Comparison of ENCODE assay signal across 1 cellular context in genomic region chr19:49639401-49640112, GRCh38.
TF ChIP-seq lines count a peak whose summit lies in the region.

No MANE protein-coding gene starts in this region.

TF ChIP-seq in HEK293, 187 proteins besides CTCF, POLR2A, EP300 and RAD21 (continued from another document):
- TF ChIP-seq, protein P1, sequence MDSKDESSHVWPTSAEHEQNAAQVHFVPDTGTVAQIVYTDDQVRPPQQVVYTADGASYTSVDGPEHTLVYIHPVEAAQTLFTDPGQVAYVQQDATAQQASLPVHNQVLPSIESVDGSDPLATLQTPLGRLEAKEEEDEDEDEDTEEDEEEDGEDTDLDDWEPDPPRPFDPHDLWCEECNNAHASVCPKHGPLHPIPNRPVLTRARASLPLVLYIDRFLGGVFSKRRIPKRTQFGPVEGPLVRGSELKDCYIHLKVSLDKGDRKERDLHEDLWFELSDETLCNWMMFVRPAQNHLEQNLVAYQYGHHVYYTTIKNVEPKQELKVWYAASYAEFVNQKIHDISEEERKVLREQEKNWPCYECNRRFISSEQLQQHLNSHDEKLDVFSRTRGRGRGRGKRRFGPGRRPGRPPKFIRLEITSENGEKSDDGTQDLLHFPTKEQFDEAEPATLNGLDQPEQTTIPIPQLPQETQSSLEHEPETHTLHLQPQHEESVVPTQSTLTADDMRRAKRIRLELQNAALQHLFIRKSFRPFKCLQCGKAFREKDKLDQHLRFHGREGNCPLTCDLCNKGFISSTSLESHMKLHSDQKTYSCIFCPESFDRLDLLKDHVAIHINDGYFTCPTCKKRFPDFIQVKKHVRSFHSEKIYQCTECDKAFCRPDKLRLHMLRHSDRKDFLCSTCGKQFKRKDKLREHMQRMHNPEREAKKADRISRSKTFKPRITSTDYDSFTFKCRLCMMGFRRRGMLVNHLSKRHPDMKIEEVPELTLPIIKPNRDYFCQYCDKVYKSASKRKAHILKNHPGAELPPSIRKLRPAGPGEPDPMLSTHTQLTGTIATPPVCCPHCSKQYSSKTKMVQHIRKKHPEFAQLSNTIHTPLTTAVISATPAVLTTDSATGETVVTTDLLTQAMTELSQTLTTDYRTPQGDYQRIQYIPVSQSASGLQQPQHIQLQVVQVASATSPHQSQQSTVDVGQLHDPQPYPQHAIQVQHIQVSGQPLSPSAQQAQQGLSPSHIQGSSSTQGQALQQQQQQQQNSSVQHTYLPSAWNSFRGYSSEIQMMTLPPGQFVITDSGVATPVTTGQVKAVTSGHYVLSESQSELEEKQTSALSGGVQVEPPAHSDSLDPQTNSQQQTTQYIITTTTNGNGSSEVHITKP (tag by site-specific recombination; IDR thresholded peaks at IDR 0.05) = peak; percentile 7; the same call in 1 of the 2 replicates
- TF ChIP-seq YY1 (tag by site-specific recombination; IDR thresholded peaks at IDR 0.05) = no peak
- TF ChIP-seq ZNF335 (tag by site-specific recombination; conservative IDR thresholded peaks at IDR 0.05) = peak; percentile 2; the same call in 1 of the 2 replicates
- peak; percentile 15; the same call in 1 of the 2 replicates for TF ChIP-seq FEZF1 (tag by site-specific recombination; IDR thresholded peaks at IDR 0.05)
- TF ChIP-seq, protein P2, sequence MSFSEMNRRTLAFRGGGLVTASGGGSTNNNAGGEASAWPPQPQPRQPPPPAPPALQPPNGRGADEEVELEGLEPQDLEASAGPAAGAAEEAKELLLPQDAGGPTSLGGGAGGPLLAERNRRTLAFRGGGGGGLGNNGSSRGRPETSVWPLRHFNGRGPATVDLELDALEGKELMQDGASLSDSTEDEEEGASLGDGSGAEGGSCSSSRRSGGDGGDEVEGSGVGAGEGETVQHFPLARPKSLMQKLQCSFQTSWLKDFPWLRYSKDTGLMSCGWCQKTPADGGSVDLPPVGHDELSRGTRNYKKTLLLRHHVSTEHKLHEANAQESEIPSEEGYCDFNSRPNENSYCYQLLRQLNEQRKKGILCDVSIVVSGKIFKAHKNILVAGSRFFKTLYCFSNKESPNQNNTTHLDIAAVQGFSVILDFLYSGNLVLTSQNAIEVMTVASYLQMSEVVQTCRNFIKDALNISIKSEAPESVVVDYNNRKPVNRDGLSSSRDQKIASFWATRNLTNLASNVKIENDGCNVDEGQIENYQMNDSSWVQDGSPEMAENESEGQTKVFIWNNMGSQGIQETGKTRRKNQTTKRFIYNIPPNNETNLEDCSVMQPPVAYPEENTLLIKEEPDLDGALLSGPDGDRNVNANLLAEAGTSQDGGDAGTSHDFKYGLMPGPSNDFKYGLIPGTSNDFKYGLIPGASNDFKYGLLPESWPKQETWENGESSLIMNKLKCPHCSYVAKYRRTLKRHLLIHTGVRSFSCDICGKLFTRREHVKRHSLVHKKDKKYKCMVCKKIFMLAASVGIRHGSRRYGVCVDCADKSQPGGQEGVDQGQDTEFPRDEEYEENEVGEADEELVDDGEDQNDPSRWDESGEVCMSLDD (tag by site-specific recombination; IDR thresholded peaks at IDR 0.05) = peak; percentile 48; the same call in 1 of the 2 replicates
- TF ChIP-seq KLF10 (tag by site-specific recombination; IDR thresholded peaks at IDR 0.05) = 0 out of 2 replicates have a peak, but pooled peaks have one; percentile 10
- 0 out of 2 replicates have a peak, but pooled peaks have one; percentile 13 for TF ChIP-seq ZNF660 (tag by site-specific recombination; IDR thresholded peaks at IDR 0.05)
- TF ChIP-seq ZNF692 (tag by site-specific recombination; IDR thresholded peaks at IDR 0.05) = 0 out of 2 replicates have a peak, but pooled peaks have one; percentile 16
- TF ChIP-seq, protein P3, sequence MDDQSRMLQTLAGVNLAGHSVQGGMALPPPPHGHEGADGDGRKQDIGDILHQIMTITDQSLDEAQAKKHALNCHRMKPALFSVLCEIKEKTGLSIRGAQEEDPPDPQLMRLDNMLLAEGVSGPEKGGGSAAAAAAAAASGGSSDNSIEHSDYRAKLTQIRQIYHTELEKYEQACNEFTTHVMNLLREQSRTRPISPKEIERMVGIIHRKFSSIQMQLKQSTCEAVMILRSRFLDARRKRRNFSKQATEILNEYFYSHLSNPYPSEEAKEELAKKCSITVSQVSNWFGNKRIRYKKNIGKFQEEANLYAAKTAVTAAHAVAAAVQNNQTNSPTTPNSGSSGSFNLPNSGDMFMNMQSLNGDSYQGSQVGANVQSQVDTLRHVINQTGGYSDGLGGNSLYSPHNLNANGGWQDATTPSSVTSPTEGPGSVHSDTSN (CRISPR knock-in tag; IDR thresholded peaks at IDR 0.05) = no peak
